ENCODE assay signal across 16 cellular contexts in genomic region chr2:144847347-144848080, GRCh38.
DNase-seq lines count a peak whose midpoint lies in the region; TF ChIP-seq lines count a peak whose summit lies in the region.
"Had no signal": no experiment of that assay in that cellular context is flagged by ENCODE, and none has a peak within 500 bp of the region (broad histone marks: within the 10 kb centered on the region; RNA-seq: fewer than 3 reads in every experiment).

No MANE protein-coding gene starts in this region.

- 72% methylated on average over 5 of the region's 5 CpGs for WGBS in SK-N-SH (ENCODE audit: low lambda C conversion rate)

- DNase-seq in PC-9: no peak
- no peak for DNase-seq in SK-N-SH
- DNase-seq in left kidney (ENCODE audit: low read depth, low spot score): peak; percentile 3
- no peak for DNase-seq in NCI-H2107 (lab: John Stamatoyannopoulos, UW)
- DNase-seq in GM03348 (ENCODE audit: low spot score): no peak
- DNase-seq in ecto neural progenitor cell (ENCODE audit: low spot score): no peak
- DNase-seq: C1 segment of cervical spinal cord; Calu3; CD4-positive, alpha-beta memory T cell; COR-L47; DMS153; DND-41; GM23248; H7; HCEC 1CT had no signal

- H4K20me1 ChIP-seq in PC-9 (ENCODE audit: insufficient read depth): no peaks in the 10 kb centered on the region
- no peaks in the 10 kb centered on the region for H4K20me1 ChIP-seq in SK-N-SH (ENCODE audit: insufficient read depth)

- no peak overlapping the region for H3K4me3 ChIP-seq in PC-9
- H3K4me3 ChIP-seq in SK-N-SH (ENCODE audit: low read depth in 2 of 2, low read length in 1 of 2): no peak overlapping the region
- H3K4me3 ChIP-seq: GM12878, GM23248 had no signal

- no peaks in the 10 kb centered on the region; the same call in 1 of the 2 replicates for H3K9me2 ChIP-seq in PC-9 (ENCODE audit: insufficient read depth)
- no peaks in the 10 kb centered on the region for H3K9me2 ChIP-seq in SK-N-SH

- CTCF ChIA-PET in PC-9 (lab: Charles Lee) (no interaction called here), SK-N-SH (lab: Yijun Ruan, JAX) (no interaction called here)

- intact Hi-C loops in PC-9 (cut with micrococcal nuclease; ENCODE audit: unreplicated experiment): no loop called here

- no TSS peak for BruUV-seq in PC-9 (replicated peaks; lab: Mats Ljungman, UMichigan)

- H3K4me2 ChIP-seq in PC-9 (no peak overlapping the region), SK-N-SH (no peak overlapping the region)

- no peaks in the 10 kb centered on the region for H3K4me1 ChIP-seq in PC-9 (replicated peaks; ENCODE audit: insufficient read depth)
- H3K4me1 ChIP-seq in SK-N-SH (ENCODE audit: control insufficient read depth in 1 of 2, insufficient read depth in 2 of 2, low read depth in 1 of 2, low read length in 1 of 2): peaks cover 10 to 11% of the 10 kb centered on the region in 2 experiments; a peak in 3 of 4 replicates

- POLR2A ChIA-PET in PC-9 (lab: Charles Lee; ENCODE audit: unreplicated experiment): interaction anchor here (0.7 kb wide), 1 partner anchor 483 kb away, joined by 8 read pairs; no protein-coding TSS in a partner anchor
- POLR2A ChIA-PET in SK-N-SH (lab: Yijun Ruan, JAX): no interaction called here

- H3K9me3 ChIP-seq in PC-9 (ENCODE audit: insufficient read depth, low read depth) (0 out of 2 replicates have a peak, but pooled peaks cover 6% of the 10 kb centered on the region), SK-N-SH (no peaks in the 10 kb centered on the region)

- TF ChIP-seq CTCF in PC-9 (conservative IDR thresholded peaks at IDR 0.05): no peak
- TF ChIP-seq CTCF in SK-N-SH (IDR thresholded peaks at IDR 0.05): no peak

- H2AFZ ChIP-seq in PC-9: 0 out of 2 replicates have a peak overlapping the region, but pooled peaks have one; percentile 22
- no peak overlapping the region for H2AFZ ChIP-seq in SK-N-SH (ENCODE audit: low read depth)
- H2AFZ ChIP-seq: GM23248 had no signal

- H3K36me3 ChIP-seq in PC-9 (ENCODE audit: low read depth) (no peaks in the 10 kb centered on the region), SK-N-SH (replicated peaks in 1 of 2; ENCODE audit: control insufficient read depth in 1 of 2, insufficient read depth in 2 of 2, low read length in 1 of 2) (no peaks in the 10 kb centered on the region)

- H3K79me2 ChIP-seq in PC-9 (ENCODE audit: low read depth) (no peaks in the 10 kb centered on the region), SK-N-SH (ENCODE audit: insufficient read depth) (no peaks in the 10 kb centered on the region)

- H3K27ac ChIP-seq in PC-9 (no peak overlapping the region), SK-N-SH (ENCODE audit: low read depth in 2 of 2, low read length in 1 of 2) (no peak overlapping the region)
- H3K27ac ChIP-seq: GM23248 had no signal

- no peak overlapping the region for H3K9ac ChIP-seq in SK-N-SH
- H3K9ac ChIP-seq: GM23248 had no signal

- no peak for TF ChIP-seq RAD21 in SK-N-SH (IDR thresholded peaks at IDR 0.05; ENCODE audit: low read length)

- no peak; a peak in 1 of 4 replicates for TF ChIP-seq EP300 in SK-N-SH (IDR thresholded peaks at IDR 0.05; ENCODE audit: borderline replicate concordance in 1 of 2, low read depth in 1 of 2, low read length in 1 of 2)

- H3F3A ChIP-seq in PC-9 (ENCODE audit: insufficient read depth, low read depth): no peaks in the 10 kb centered on the region
- no peaks in the 10 kb centered on the region for H3F3A ChIP-seq in SK-N-SH (replicated peaks; ENCODE audit: insufficient read depth)

- H3K27me3 ChIP-seq in PC-9 (ENCODE audit: insufficient read depth, low read depth) (no peaks in the 10 kb centered on the region), SK-N-SH (ENCODE audit: insufficient read depth) (no peaks in the 10 kb centered on the region)

TF ChIP-seq in SK-N-SH, 30 proteins besides CTCF, POLR2A, EP300 and RAD21:
- TF ChIP-seq, protein P1, sequence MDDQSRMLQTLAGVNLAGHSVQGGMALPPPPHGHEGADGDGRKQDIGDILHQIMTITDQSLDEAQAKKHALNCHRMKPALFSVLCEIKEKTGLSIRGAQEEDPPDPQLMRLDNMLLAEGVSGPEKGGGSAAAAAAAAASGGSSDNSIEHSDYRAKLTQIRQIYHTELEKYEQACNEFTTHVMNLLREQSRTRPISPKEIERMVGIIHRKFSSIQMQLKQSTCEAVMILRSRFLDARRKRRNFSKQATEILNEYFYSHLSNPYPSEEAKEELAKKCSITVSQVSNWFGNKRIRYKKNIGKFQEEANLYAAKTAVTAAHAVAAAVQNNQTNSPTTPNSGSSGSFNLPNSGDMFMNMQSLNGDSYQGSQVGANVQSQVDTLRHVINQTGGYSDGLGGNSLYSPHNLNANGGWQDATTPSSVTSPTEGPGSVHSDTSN (IDR thresholded peaks at IDR 0.05): peak; percentile 40; the same call in 1 of the 2 replicates
- TF ChIP-seq TCF12 (IDR thresholded peaks at IDR 0.05) (peak; percentile 64), USF1 (IDR thresholded peaks at IDR 0.05; ENCODE audit: borderline replicate concordance, low read depth) (no peak), FOXM1 (IDR thresholded peaks at IDR 0.05; ENCODE audit: low read depth) (no peak)
